Comparison of ENCODE assay signal across 8 cellular contexts in genomic region chr1:41891403-41891896, GRCh38. TPM values are rescaled to one million over a fixed set of nuclear protein-coding genes. Genes with fewer than 3 reads are reported as not detected.
DNase-seq lines count a peak whose midpoint lies in the region; ATAC-seq, FAIRE-seq and TF ChIP-seq lines count a peak whose summit lies in the region.

No MANE protein-coding gene starts in this region.

- peaks cover 24% of the 10 kb centered on the region for H3K4me1 ChIP-seq in BLaER1
- H3K4me1 ChIP-seq in HepG2 (ENCODE audit: insufficient read depth, low read length): no peaks in the 10 kb centered on the region; the same call in 1 of the 2 replicates
- peaks cover 3% of the 10 kb centered on the region; the same call in 1 of the 2 replicates for H3K4me1 ChIP-seq in SJCRH30

- H3K36me3 ChIP-seq in BLaER1 (no peaks in the 10 kb centered on the region), HepG2 (replicated peaks in 1 of 2; ENCODE audit: control insufficient read depth in 1 of 2, insufficient read depth in 2 of 2, low read length in 2 of 2) (no peaks in the 10 kb centered on the region), SJCRH30 (no peaks in the 10 kb centered on the region)

- no peaks in the 10 kb centered on the region for H3K27me3 ChIP-seq in BLaER1
- H3K27me3 ChIP-seq in HepG2 (ENCODE audit: control insufficient read depth in 1 of 2, insufficient read depth in 2 of 2, low read length in 2 of 2): no peaks in the 10 kb centered on the region; a peak in 2 of 5 replicates
- no peaks in the 10 kb centered on the region for H3K27me3 ChIP-seq in SJCRH30

- intact Hi-C loops in HepG2 (cut with micrococcal nuclease; ENCODE audit: unreplicated experiment): no loop called here

- H3K79me2 ChIP-seq in HepG2 (ENCODE audit: insufficient read depth, low read length): no peaks in the 10 kb centered on the region

- peak; percentile 67 for DNase-seq in GM19239 (ENCODE audit: insufficient read length, low spot score)
- DNase-seq in HepG2 (ENCODE audit: low spot score): peak; percentile 10
- DNase-seq in stimulated activated CD8-positive, alpha-beta memory T cell treated with anti-CD3 and anti-CD28 coated beads, Interleukin-15, amount 100 ng/mL, for 1 hour (ENCODE audit: low read depth): peak; percentile 38
- no peak for DNase-seq in SJCRH30

- H3K4me3 ChIP-seq in BLaER1 (peak overlapping the region; percentile 63), HepG2 (replicated peaks in 1 of 3; ENCODE audit: insufficient read depth in 1 of 3, low read depth in 2 of 3, low read length in 3 of 3) (peak overlapping the region; percentile 27 to 56 (median 55)), SJCRH30 (no peak overlapping the region)

- FAIRE-seq in GM19239 (lab: Jason Lieb, UNC) (peak; percentile 98), HepG2 (lab: Jason Lieb, UNC) (no peak)

- POLR2A ChIA-PET in HepG2 (lab: Yijun Ruan, JAX): no interaction called here

- peak overlapping the region; percentile 74 for H2AFZ ChIP-seq in HepG2 (ENCODE audit: low read length)

- H3K4me2 ChIP-seq in BLaER1 (peak overlapping the region; percentile 90), HepG2 (ENCODE audit: low read depth, low read length) (peak overlapping the region; percentile 69)

- CTCF ChIA-PET in HepG2 (lab: Yijun Ruan, JAX; ENCODE audit: low intra/inter-chr PET ratio, low total read pairs): no interaction called here

- H3K9me3 ChIP-seq in BLaER1: no peaks in the 10 kb centered on the region
- no peaks in the 10 kb centered on the region for H3K9me3 ChIP-seq in HepG2 (ENCODE audit: low read length)
- H3K9me3 ChIP-seq in SJCRH30 (replicated peaks): no peaks in the 10 kb centered on the region

- TF ChIP-seq CTCF in HepG2 (CRISPR knock-in tag; IDR thresholded peaks at IDR 0.05): no peak

- TF ChIP-seq RAD21 in HepG2 (CRISPR knock-in tag; IDR thresholded peaks at IDR 0.05): no peak

- in situ Hi-C loops in HepG2 (cut with HindIII; ENCODE audit: extremely low pct_ligation_motif_present, low pct_unique_long_range_greater_than_20kb): no loop called here

- BruUV-seq in HepG2 (replicated peaks; lab: Mats Ljungman, UMichigan): no TSS peak

- 3% methylated on average over 5 of the region's 9 CpGs for WGBS in HepG2 (ENCODE audit: low lambda C conversion rate)

- TF ChIP-seq POLR2A in HepG2 (IDR thresholded peaks at IDR 0.05; ENCODE audit: insufficient read depth in 1 of 2, low read depth in 2 of 2, low read length in 2 of 2): no peak

- ATAC-seq in HG03442 (IDR thresholded peaks at IDR 0.05; ENCODE audit: unreplicated experiment): peak; percentile 72
- ATAC-seq in SK-N-SH treated with all-trans-retinoic acid at 6 μM for 48 hours: peak; percentile 69
- peak; percentile 89 for ATAC-seq in HepG2

- TF ChIP-seq EP300 in HepG2 (IDR thresholded peaks at IDR 0.05; ENCODE audit: low read depth in 2 of 2, low read length in 2 of 2) (no peak), HepG2 (CRISPR knock-in tag; IDR thresholded peaks at IDR 0.05; ENCODE audit: borderline replicate concordance) (no peak)

- H4K20me1 ChIP-seq in BLaER1 (no peaks in the 10 kb centered on the region), HepG2 (ENCODE audit: insufficient read depth, low read length) (no peaks in the 10 kb centered on the region)

- H3K27ac ChIP-seq in BLaER1: peak overlapping the region; percentile 73
- H3K27ac ChIP-seq in angular gyrus (ENCODE audit: low read depth, low read length): peak overlapping the region; percentile 58
- no peak overlapping the region for H3K27ac ChIP-seq in HepG2 (ENCODE audit: extremely low read length, insufficient read depth, low read length)
- H3K27ac ChIP-seq in SJCRH30: no peak overlapping the region

- H3K9ac ChIP-seq in BLaER1 (peak overlapping the region; percentile 76), HepG2 (ENCODE audit: insufficient read depth, low read depth, low read length) (no peak overlapping the region; the same call in 1 of the 2 replicates)

TF ChIP-seq in SK-N-SH treated with all-trans-retinoic acid at 6 μM for 48 hours, 23 proteins besides CTCF, POLR2A, EP300 and RAD21 (continues in another document):
- TF ChIP-seq ZNF565 (CRISPR knock-in tag; conservative IDR thresholded peaks at IDR 0.05; ENCODE audit: low read depth) (no peak), ARNTL (CRISPR knock-in tag; IDR thresholded peaks at IDR 0.05; ENCODE audit: borderline replicate concordance, low read depth) (no peak), ESRRG (CRISPR knock-in tag; IDR thresholded peaks at IDR 0.05) (no peak), OSR1 (CRISPR knock-in tag; IDR thresholded peaks at IDR 0.05) (no peak), SNAI2 (CRISPR knock-in tag; IDR thresholded peaks at IDR 0.05) (no peak), ZNF8 (CRISPR knock-in tag; IDR thresholded peaks at IDR 0.05) (no peak), CSRNP3 (CRISPR knock-in tag; IDR thresholded peaks at IDR 0.05) (no peak), GLIS3 (CRISPR knock-in tag; IDR thresholded peaks at IDR 0.05) (no peak)

TF ChIP-seq in HepG2, 621 proteins besides CTCF, POLR2A, EP300 and RAD21:
- TF ChIP-seq SAFB2 (CRISPR knock-in tag; IDR thresholded peaks at IDR 0.05; ENCODE audit: borderline replicate concordance, low read depth) (no peak), ZFY (CRISPR knock-in tag; IDR thresholded peaks at IDR 0.05) (peak; percentile 29; the same call in 1 of the 2 replicates), NR3C1 (CRISPR knock-in tag; IDR thresholded peaks at IDR 0.05) (no peak), POGK (CRISPR knock-in tag; conservative IDR thresholded peaks at IDR 0.05) (0 out of 2 replicates have a peak, but pooled peaks have one; percentile 23), ZNF678 (CRISPR knock-in tag; IDR thresholded peaks at IDR 0.05) (no peak), TCF12 (IDR thresholded peaks at IDR 0.05) (no peak), TCF12 (CRISPR knock-in tag; IDR thresholded peaks at IDR 0.05) (no peak), ZNF616 (CRISPR knock-in tag; IDR thresholded peaks at IDR 0.05; ENCODE audit: low read depth) (no peak)
TF ChIP-seq in HepG2: peak in this region for 2.

RNA-seq across cellular contexts. Expression of gene HIVEP3, which starts 27.3 kb away (rescaled TPM):
- not detected in 2 replicates for total RNA-seq in HepG2 (2016; rRNA removed; fragmentation: Illumina TruSeq; extraction: Trizol)
- total RNA-seq in HepG2 (2016; cell fraction: cytosol; rRNA removed; fragmentation: Illumina TruSeq; extraction: Trizol; ENCODE audit: low read depth): 0.18 TPM in 1 of 2 replicates, not detected in the other
- total RNA-seq in HepG2 (2016; cell fraction: insoluble cytoplasmic fraction; rRNA removed; fragmentation: Illumina TruSeq; extraction: Trizol): not detected in 2 replicates
- total RNA-seq in HepG2 (2016; cell fraction: membrane; rRNA removed; fragmentation: Illumina TruSeq; extraction: Trizol): not detected in 2 replicates
- not detected in 2 replicates for total RNA-seq in HepG2 (2016; cell fraction: nucleus; rRNA removed; fragmentation: Illumina TruSeq; extraction: Trizol)
- 0.01 and 0.05 TPM in 2 replicates for polyA plus RNA-seq in HepG2 (2011; rRNA removed)
- polyA plus RNA-seq in HepG2 (2011; cell fraction: cytosol; rRNA removed): 0.01 and 0.03 TPM in 2 replicates
- not detected in 2 replicates for polyA plus RNA-seq in HepG2 (2011; cell fraction: nucleus; rRNA removed)
- polyA plus RNA-seq in HepG2 (2012): 0.01 TPM in 1 of 2 replicates, not detected in the other
- 0.11 and 0.15 TPM in 2 replicates for polyA plus RNA-seq in HepG2 (2016; cell fraction: cytosol; fragmentation: Illumina TruSeq; extraction: Trizol; ENCODE audit: low read depth)
- not detected in 2 replicates for polyA plus RNA-seq in HepG2 (2016; cell fraction: insoluble cytoplasmic fraction; fragmentation: Illumina TruSeq; extraction: Trizol; ENCODE audit: low read depth)
- polyA plus RNA-seq in HepG2 (2016; cell fraction: membrane; fragmentation: Illumina TruSeq; extraction: Trizol; ENCODE audit: low read depth): 0.17 and 0.19 TPM in 2 replicates
- polyA plus RNA-seq in HepG2 (2016; cell fraction: nucleus; fragmentation: Illumina TruSeq; extraction: Trizol; ENCODE audit: insufficient read depth, low read depth): not detected in 2 replicates
- polyA minus RNA-seq in HepG2 (2011; rRNA and poly(A)+ RNA removed; ENCODE audit: low replicate concordance): 0.70 TPM in 1 of 2 replicates, not detected in the other
- polyA minus RNA-seq in HepG2 (2011; cell fraction: cytosol; rRNA and poly(A)+ RNA removed): 0.49 TPM in 1 of 2 replicates, not detected in the other
- polyA minus RNA-seq in HepG2 (2011; cell fraction: nucleus; rRNA and poly(A)+ RNA removed): not detected in 2 replicates
- total RNA-seq in SJCRH30 (2014; rRNA removed; shearing (Covaris generic)): 2.5 and 2.8 TPM in 2 replicates

Comparison
In these comparisons a context has a peak if more than half of its experiments do, and no peak if none do; other contexts are left out.
1. H3K27ac ChIP-seq: peak in BLaER1 (single experiment) and angular gyrus (single experiment); none in HepG2 (single experiment) and SJCRH30 (single experiment).
2. DNase-seq: peak in GM19239 (single experiment), HepG2 (single experiment) and stimulated activated CD8-positive, alpha-beta memory T cell treated with anti-CD3 and anti-CD28 coated beads, Interleukin-15, amount 100 ng/mL, for 1 hour (single experiment); none in SJCRH30 (0 of 2).
3. Peak in every context shown above with its lines, with median percentiles within 50 percentile points of each other: ATAC-seq.